Comparison of ENCODE assay signal across 8 cellular contexts in the genomic region with DNA sequence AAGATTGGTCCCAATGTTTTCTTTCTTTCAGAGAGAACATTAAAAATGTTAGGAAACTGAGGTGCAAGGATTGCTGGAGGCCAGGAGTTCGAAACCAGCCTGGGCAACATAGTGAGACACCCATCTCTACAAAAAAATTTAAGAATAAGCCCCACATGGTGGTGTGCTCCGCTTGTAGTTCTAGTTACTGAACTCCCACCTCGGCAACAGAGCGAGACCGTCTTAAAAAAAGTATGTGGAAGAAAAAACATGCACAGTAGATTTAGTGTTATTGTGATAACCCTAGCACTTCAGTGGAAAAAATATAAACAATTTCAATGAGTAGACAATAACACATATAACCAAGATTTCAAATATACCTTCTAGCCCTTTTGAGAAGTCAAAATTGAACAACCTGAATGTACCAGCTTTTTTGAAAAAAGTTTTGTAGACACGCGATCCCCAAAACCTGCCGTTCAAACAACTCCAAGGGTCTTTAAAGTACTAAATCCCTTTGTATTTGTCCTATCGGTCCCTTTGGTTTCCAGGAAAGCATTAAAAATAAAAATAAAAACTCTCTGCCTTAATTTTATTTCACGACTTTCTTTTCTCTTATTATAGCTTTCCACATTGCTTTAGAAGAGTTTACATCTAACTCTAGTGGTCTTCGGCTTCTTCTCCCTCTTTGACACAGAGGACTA. TPM values are rescaled to one million over a fixed set of nuclear protein-coding genes. Genes with fewer than 3 reads are reported as not detected.
DNase-seq lines count a peak whose midpoint lies in the region; ATAC-seq lines count a peak whose summit lies in the region.

No MANE protein-coding gene starts in this region.

- H3K4me3 Mint-ChIP-seq in activated CD8-positive, alpha-beta memory T cell treated with anti-CD3 and anti-CD28 coated beads, Interleukin-2, amount 10 ng/mL, durations not matched to agents 7 days and 5 days = peak overlapping the region; percentile 94
- H3K4me3 Mint-ChIP-seq in activated CD8-positive, alpha-beta T cell treated with anti-CD3 and anti-CD28 coated beads, Interleukin-2, amount 10 ng/mL, durations not matched to agents 7 days and 5 days = peak overlapping the region; percentile 82
- peak overlapping the region; percentile 89 for H3K4me3 Mint-ChIP-seq in stimulated activated naive CD8-positive, alpha-beta T cell treated with anti-CD3 and anti-CD28 coated beads, Interleukin-15, Interleukin-2, amounts not matched to agents 100 ng/mL and 50 ng/mL, for 24 hours

- peaks cover 36% of the 10 kb centered on the region for H3K4me1 Mint-ChIP-seq in activated CD8-positive, alpha-beta memory T cell treated with anti-CD3 and anti-CD28 coated beads, Interleukin-2, amount 10 ng/mL, durations not matched to agents 7 days and 5 days
- H3K4me1 Mint-ChIP-seq in activated CD8-positive, alpha-beta T cell treated with anti-CD3 and anti-CD28 coated beads, Interleukin-2, amount 10 ng/mL, durations not matched to agents 7 days and 5 days (ENCODE audit: low read depth) = peaks cover 38% of the 10 kb centered on the region
- peaks cover 39% of the 10 kb centered on the region for H3K4me1 Mint-ChIP-seq in stimulated activated naive CD8-positive, alpha-beta T cell treated with anti-CD3 and anti-CD28 coated beads, Interleukin-15, Interleukin-2, amounts not matched to agents 100 ng/mL and 50 ng/mL, for 24 hours (ENCODE audit: low read depth)

- CTCF ChIA-PET in activated CD8-positive, alpha-beta memory T cell treated with anti-CD3 and anti-CD28 coated beads, Interleukin-2, amount 10 ng/mL, durations not matched to agents 7 days and 5 days (lab: Charles Lee) = interaction anchor here (1.0 to 1.8 kb wide), 7 partner anchors 12 to 515 kb away, joined by 3 to 5 read pairs (median 4); partner anchors contain the start of gene ARID2
- CTCF ChIA-PET in activated CD8-positive, alpha-beta T cell treated with anti-CD3 and anti-CD28 coated beads, Interleukin-2, amount 10 ng/mL, durations not matched to agents 7 days and 5 days (lab: Charles Lee) = interaction anchor here (0.7 to 2.1 kb wide), 10 partner anchors 10 to 548 kb away, joined by 3 to 14 read pairs (median 6); no protein-coding TSS in a partner anchor

- no peaks in the 10 kb centered on the region for H3K9me3 ChIP-seq in iPS-18c (ENCODE audit: control insufficient read depth, insufficient read depth, low read length)

- no peaks in the 10 kb centered on the region for H3K36me3 Mint-ChIP-seq in activated CD8-positive, alpha-beta memory T cell treated with anti-CD3 and anti-CD28 coated beads, Interleukin-2, amount 10 ng/mL, durations not matched to agents 7 days and 5 days
- no peaks in the 10 kb centered on the region for H3K36me3 Mint-ChIP-seq in activated CD8-positive, alpha-beta T cell treated with anti-CD3 and anti-CD28 coated beads, Interleukin-2, amount 10 ng/mL, durations not matched to agents 7 days and 5 days (ENCODE audit: low read depth)
- H3K36me3 Mint-ChIP-seq in stimulated activated naive CD8-positive, alpha-beta T cell treated with anti-CD3 and anti-CD28 coated beads, Interleukin-15, Interleukin-2, amounts not matched to agents 100 ng/mL and 50 ng/mL, for 24 hours (ENCODE audit: low read depth) = no peaks in the 10 kb centered on the region

- DNase-seq in activated CD8-positive, alpha-beta memory T cell treated with anti-CD3 and anti-CD28 coated beads, Interleukin-2, amount 10 ng/mL, durations not matched to agents 7 days and 5 days = no peak
- DNase-seq in activated CD8-positive, alpha-beta memory T cell treated with anti-CD3 and anti-CD28 coated beads, Interleukin-2, amount 50 U/mL, for 48 hours = no peak
- DNase-seq in activated CD8-positive, alpha-beta T cell treated with anti-CD3 and anti-CD28 coated beads, Interleukin-2, amount 10 ng/mL, durations not matched to agents 7 days and 5 days = peak; percentile 26
- DNase-seq in GM19238 (ENCODE audit: insufficient read length, low spot score) = no peak

- ATAC-seq in activated CD8-positive, alpha-beta memory T cell treated with anti-CD3 and anti-CD28 coated beads, Interleukin-2, amount 10 ng/mL, durations not matched to agents 7 days and 5 days = no peak
- ATAC-seq in activated CD8-positive, alpha-beta T cell treated with anti-CD3 and anti-CD28 coated beads, Interleukin-2, amount 10 ng/mL, durations not matched to agents 7 days and 5 days = no peak
- ATAC-seq in HG02678 (IDR thresholded peaks at IDR 0.05; ENCODE audit: unreplicated experiment) (no peak), GM21576 (IDR thresholded peaks at IDR 0.05; ENCODE audit: unreplicated experiment) (no peak)

- H3K9me3 Mint-ChIP-seq in activated CD8-positive, alpha-beta memory T cell treated with anti-CD3 and anti-CD28 coated beads, Interleukin-2, amount 10 ng/mL, durations not matched to agents 7 days and 5 days (ENCODE audit: low read depth) = no peaks in the 10 kb centered on the region
- no peaks in the 10 kb centered on the region for H3K9me3 Mint-ChIP-seq in activated CD8-positive, alpha-beta T cell treated with anti-CD3 and anti-CD28 coated beads, Interleukin-2, amount 10 ng/mL, durations not matched to agents 7 days and 5 days (ENCODE audit: insufficient read depth)
- H3K9me3 Mint-ChIP-seq in stimulated activated naive CD8-positive, alpha-beta T cell treated with anti-CD3 and anti-CD28 coated beads, Interleukin-15, Interleukin-2, amounts not matched to agents 100 ng/mL and 50 ng/mL, for 24 hours = no peaks in the 10 kb centered on the region

- no peaks in the 10 kb centered on the region for H3K27me3 Mint-ChIP-seq in activated CD8-positive, alpha-beta memory T cell treated with anti-CD3 and anti-CD28 coated beads, Interleukin-2, amount 10 ng/mL, durations not matched to agents 7 days and 5 days
- no peaks in the 10 kb centered on the region for H3K27me3 Mint-ChIP-seq in activated CD8-positive, alpha-beta T cell treated with anti-CD3 and anti-CD28 coated beads, Interleukin-2, amount 10 ng/mL, durations not matched to agents 7 days and 5 days (ENCODE audit: low read depth)
- H3K27me3 Mint-ChIP-seq in stimulated activated naive CD8-positive, alpha-beta T cell treated with anti-CD3 and anti-CD28 coated beads, Interleukin-15, Interleukin-2, amounts not matched to agents 100 ng/mL and 50 ng/mL, for 24 hours = no peaks in the 10 kb centered on the region

- POLR2A ChIA-PET in activated CD8-positive, alpha-beta T cell treated with anti-CD3 and anti-CD28 coated beads, Interleukin-2, amount 10 ng/mL, durations not matched to agents 7 days and 5 days (lab: Charles Lee) = interaction anchor here (1.1 to 1.9 kb wide), 6 partner anchors 9 to 775 kb away, joined by 3 to 9 read pairs (median 3); partner anchors contain the start of gene SCAF11

- H3K4me3 ChIP-seq in iPS-18c (ENCODE audit: insufficient read depth, low read depth, low read length) = peak overlapping the region; percentile 70; the same call in 1 of the 2 replicates

- H3K27ac Mint-ChIP-seq in activated CD8-positive, alpha-beta memory T cell treated with anti-CD3 and anti-CD28 coated beads, Interleukin-2, amount 10 ng/mL, durations not matched to agents 7 days and 5 days = peak overlapping the region; percentile 93
- H3K27ac Mint-ChIP-seq in activated CD8-positive, alpha-beta T cell treated with anti-CD3 and anti-CD28 coated beads, Interleukin-2, amount 10 ng/mL, durations not matched to agents 7 days and 5 days = peak overlapping the region; percentile 83
- H3K27ac Mint-ChIP-seq in stimulated activated naive CD8-positive, alpha-beta T cell treated with anti-CD3 and anti-CD28 coated beads, Interleukin-15, Interleukin-2, amounts not matched to agents 100 ng/mL and 50 ng/mL, for 24 hours = peak overlapping the region; percentile 93

RNA-seq across cellular contexts. Expression of gene ANO6, which starts 1.0 kb away (rescaled TPM):
- total RNA-seq in activated CD8-positive, alpha-beta memory T cell treated with anti-CD3 and anti-CD28 coated beads, Interleukin-2, amount 10 ng/mL, durations not matched to agents 7 days and 5 days = 10 to 100 TPM; 21.7 to 22.6 TPM
- total RNA-seq in activated CD8-positive, alpha-beta T cell treated with anti-CD3 and anti-CD28 coated beads, Interleukin-2, amount 10 ng/mL, durations not matched to agents 7 days and 5 days = 10 to 100 TPM; 23.3 to 24.5 TPM
